In genomic region chr10:100837300-100837699, GRCh38 we compare ENCODE assay signal across 21 cellular contexts.
DNase-seq lines count a peak whose midpoint lies in the region; ATAC-seq, FAIRE-seq and TF ChIP-seq lines count a peak whose summit lies in the region.
"Had no signal": no experiment of that assay in that cellular context is flagged by ENCODE, and none has a peak within 500 bp of the region (broad histone marks: within the 10 kb centered on the region; RNA-seq: fewer than 3 reads in every experiment).

No MANE protein-coding gene starts in this region.

- H3K36me3 ChIP-seq in HEK293 (ENCODE audit: control insufficient read depth in 2 of 2, insufficient read depth in 1 of 2, low read length in 2 of 2): no peaks in the 10 kb centered on the region
- no peaks in the 10 kb centered on the region for H3K36me3 ChIP-seq in K562 (ENCODE audit: control insufficient read depth, insufficient read depth, low read length)
- no peaks in the 10 kb centered on the region for H3K36me3 ChIP-seq in HepG2 (replicated peaks in 1 of 2; ENCODE audit: control insufficient read depth in 1 of 2, insufficient read depth in 2 of 2, low read length in 2 of 2)
- H3K36me3 ChIP-seq in small intestine (ENCODE audit: control insufficient read depth in 2 of 2, insufficient read depth in 2 of 2, low read length in 2 of 2): no peaks in the 10 kb centered on the region

- no peak for TF ChIP-seq CTCF in HEK293 (tag by site-specific recombination; IDR thresholded peaks at IDR 0.05)
- TF ChIP-seq CTCF in K562 (IDR thresholded peaks at IDR 0.05 in 2 of 3, conservative IDR thresholded peaks at IDR 0.05 in 1 of 3; ENCODE audit: insufficient read depth in 2 of 3, low read depth in 1 of 3, low read length in 3 of 3): no peak
- TF ChIP-seq CTCF in HepG2 (CRISPR knock-in tag; IDR thresholded peaks at IDR 0.05): no peak

- H3K27me3 ChIP-seq in K562 (ENCODE audit: control insufficient read depth in 2 of 2, insufficient read depth in 2 of 2, low read length in 2 of 2) (peaks cover 0 to 6% of the 10 kb centered on the region in 2 experiments; a peak in 2 of 5 replicates), HepG2 (ENCODE audit: control insufficient read depth in 1 of 2, insufficient read depth in 2 of 2, low read length in 2 of 2) (peaks cover 4 to 5% of the 10 kb centered on the region in 2 experiments; a peak in 3 of 5 replicates), small intestine (ENCODE audit: control insufficient read depth in 2 of 2, insufficient read depth in 2 of 2, low read length in 2 of 2) (peaks cover 0 to 20% of the 10 kb centered on the region in 2 donors)

- H3K4me2 ChIP-seq in K562 (ENCODE audit: insufficient read depth, low read length): no peak overlapping the region
- H3K4me2 ChIP-seq in HepG2 (ENCODE audit: low read depth, low read length): no peak overlapping the region

- TF ChIP-seq EP300 in K562 (IDR thresholded peaks at IDR 0.05; ENCODE audit: low read length) (no peak), HepG2 (IDR thresholded peaks at IDR 0.05; ENCODE audit: low read depth in 2 of 2, low read length in 2 of 2) (no peak), HepG2 (CRISPR knock-in tag; IDR thresholded peaks at IDR 0.05; ENCODE audit: borderline replicate concordance) (no peak)

- H3K9ac ChIP-seq in K562 (ENCODE audit: insufficient read depth in 1 of 2, low read depth in 2 of 2, low read length in 2 of 2) (no peak overlapping the region), HepG2 (ENCODE audit: insufficient read depth, low read depth, low read length) (no peak overlapping the region)
- H3K9ac ChIP-seq: GM23248 had no signal

- no peak for TF ChIP-seq RAD21 in K562 (CRISPR knock-in tag; conservative IDR thresholded peaks at IDR 0.05 in 1 of 2, IDR thresholded peaks at IDR 0.05 in 1 of 2)
- TF ChIP-seq RAD21 in HepG2 (CRISPR knock-in tag; IDR thresholded peaks at IDR 0.05): no peak

- FAIRE-seq in K562 (lab: Jason Lieb, UNC) (no peak), HepG2 (lab: Jason Lieb, UNC) (peak; percentile 23), small intestine (lab: Jason Lieb, UNC) (no peak)
- FAIRE-seq: GM12878, GM19239, H1 had no signal

- no peak for TF ChIP-seq POLR2A in K562 (conservative IDR thresholded peaks at IDR 0.05)
- TF ChIP-seq POLR2A in HepG2 (IDR thresholded peaks at IDR 0.05; ENCODE audit: insufficient read depth in 1 of 2, low read depth in 2 of 2, low read length in 2 of 2): no peak

- CTCF ChIA-PET in HEK293 (lab: Yijun Ruan, JAX): interaction anchor here (0.5 kb wide), 1 partner anchor 276 kb away, joined by 4 read pairs; no protein-coding TSS in a partner anchor
- CTCF ChIA-PET in K562 (lab: Yijun Ruan, JAX; ENCODE audit: low intra/inter-chr PET ratio): no interaction called here
- CTCF ChIA-PET in HepG2 (lab: Yijun Ruan, JAX; ENCODE audit: low intra/inter-chr PET ratio, low total read pairs): no interaction called here

- no peaks in the 10 kb centered on the region for H4K20me1 ChIP-seq in K562 (replicated peaks; ENCODE audit: control insufficient read depth, insufficient read depth, low read length)
- no peaks in the 10 kb centered on the region for H4K20me1 ChIP-seq in HepG2 (ENCODE audit: insufficient read depth, low read length)

- in situ Hi-C loops in K562 (cut with MboI): no loop called here
- in situ Hi-C loops in HepG2 (cut with HindIII; ENCODE audit: extremely low pct_ligation_motif_present, low pct_unique_long_range_greater_than_20kb): no loop called here

- ATAC-seq in K562 (no peak), HepG2 (peak; percentile 80), HG03196 (IDR thresholded peaks at IDR 0.05; ENCODE audit: unreplicated experiment) (no peak)
- ATAC-seq: GM12878 had no signal

- DNase-seq in K562 (ENCODE audit: extremely low read depth in 1 of 4, low spot score in 3 of 4) (no peak), HepG2 (ENCODE audit: low spot score) (peak; percentile 23), small intestine (peak; percentile 64), DMS 273 treated with DMSO at 0.1 percent for 48 hours (lab: John Stamatoyannopoulos, UW) (no peak)
- DNase-seq in stimulated activated CD4-positive, alpha-beta T cell treated with anti-CD3 and anti-CD28 coated beads, Interleukin-4, amount 100 ng/mL, for 4 hours: no peak
- DNase-seq: 8988T; C1 segment of cervical spinal cord; Calu3; CD4-positive, alpha-beta memory T cell; COR-L47; DMS79; EL; GDM1; GM23248; H9; HFFc6 had no signal

- intact Hi-C loops in K562 (cut with micrococcal nuclease): no loop called here
- intact Hi-C loops in HepG2 (cut with micrococcal nuclease; ENCODE audit: unreplicated experiment): no loop called here

- BruUV-seq in K562 (replicated peaks; lab: Mats Ljungman, UMichigan): no TSS peak
- no TSS peak for BruUV-seq in HepG2 (replicated peaks; lab: Mats Ljungman, UMichigan)

- H3K9me1 ChIP-seq in K562 (ENCODE audit: control insufficient read depth, insufficient read depth, low read length): no peaks in the 10 kb centered on the region

- POLR2A ChIA-PET in HEK293 (lab: Yijun Ruan, JAX): no interaction called here
- POLR2A ChIA-PET in K562 (lab: Yijun Ruan, JAX): no interaction called here
- POLR2A ChIA-PET in HepG2 (lab: Yijun Ruan, JAX): no interaction called here

- H3K9me3 ChIP-seq in HEK293 (ENCODE audit: control insufficient read depth, insufficient read depth, low read depth, low read length): no peaks in the 10 kb centered on the region
- H3K9me3 ChIP-seq in K562 (replicated peaks; ENCODE audit: control insufficient read depth, insufficient read depth, low read depth, low read length): no peaks in the 10 kb centered on the region
- no peaks in the 10 kb centered on the region for H3K9me3 ChIP-seq in HepG2 (ENCODE audit: low read length)
- H3K9me3 ChIP-seq in small intestine (ENCODE audit: control insufficient read depth, low read depth): no peaks in the 10 kb centered on the region

- H3K4me1 ChIP-seq in HEK293 (ENCODE audit: control insufficient read depth, insufficient read depth, low read length): no peaks in the 10 kb centered on the region
- no peaks in the 10 kb centered on the region for H3K4me1 ChIP-seq in K562 (replicated peaks in 1 of 2; ENCODE audit: control insufficient read depth in 2 of 2, insufficient read depth in 2 of 2, low read length in 2 of 2)
- H3K4me1 ChIP-seq in HepG2 (ENCODE audit: insufficient read depth, low read length): peaks cover 9% of the 10 kb centered on the region
- H3K4me1 ChIP-seq in small intestine (ENCODE audit: control insufficient read depth in 2 of 2, insufficient read depth in 1 of 2, low read depth in 1 of 2, low read length in 1 of 2): no peaks in the 10 kb centered on the region

- H3K27ac ChIP-seq in HEK293 (ENCODE audit: extremely low read depth, low read depth, low read length): no peak overlapping the region
- no peak overlapping the region for H3K27ac ChIP-seq in K562 (ENCODE audit: extremely low read depth, low read depth, low read length)
- H3K27ac ChIP-seq in HepG2 (ENCODE audit: extremely low read length, insufficient read depth, low read length): no peak overlapping the region
- no peak overlapping the region for H3K27ac ChIP-seq in small intestine (ENCODE audit: low read depth in 1 of 2, low read length in 1 of 2)
- H3K27ac ChIP-seq: GM23248 had no signal

- H2AFZ ChIP-seq in K562 (ENCODE audit: low read depth, low read length) (no peak overlapping the region), HepG2 (ENCODE audit: low read length) (no peak overlapping the region)
- H2AFZ ChIP-seq: GM23248 had no signal

- H3K79me2 ChIP-seq in K562 (ENCODE audit: control insufficient read depth, insufficient read depth, low read length) (no peaks in the 10 kb centered on the region), HepG2 (ENCODE audit: insufficient read depth, low read length) (no peaks in the 10 kb centered on the region)

- WGBS in K562 (ENCODE audit: insufficient coverage, low coverage, missing lambda C conversion rate): 0% methylated on average over 3 of the region's 3 CpGs
- WGBS in HepG2 (ENCODE audit: low lambda C conversion rate): 0% methylated on average over 3 of the region's 3 CpGs
- WGBS in small intestine, 3 donors: 23 to 41% (median 32%) methylated on average over 3 of the region's 3 CpGs

- H3K4me3 ChIP-seq in HEK293 (ENCODE audit: low read depth, low read length) (no peak overlapping the region), K562 (no peak overlapping the region), HepG2 (replicated peaks in 1 of 3; ENCODE audit: insufficient read depth in 1 of 3, low read depth in 2 of 3, low read length in 3 of 3) (no peak overlapping the region), small intestine (ENCODE audit: low read depth in 1 of 2, low read length in 2 of 2) (no peak overlapping the region)
- H3K4me3 ChIP-seq: GM12878, GM23248 had no signal

TF ChIP-seq in HEK293, 187 proteins besides CTCF, POLR2A, EP300 and RAD21:
- no peak for TF ChIP-seq ZBTB7A (tag by site-specific recombination; IDR thresholded peaks at IDR 0.05; ENCODE audit: low read depth)
- 0 out of 2 replicates have a peak, but pooled peaks have one; percentile 21 for TF ChIP-seq ZNF580 (tag by site-specific recombination; IDR thresholded peaks at IDR 0.05)

TF ChIP-seq in K562, 482 proteins besides CTCF, POLR2A, EP300 and RAD21 (continues in another document):
- TF ChIP-seq ZNF436 (CRISPR knock-in tag; IDR thresholded peaks at IDR 0.05) (0 out of 2 replicates have a peak, but pooled peaks have one; percentile 28), TEAD2 (tag; IDR thresholded peaks at IDR 0.05) (no peak)

TF ChIP-seq in HepG2, 621 proteins besides CTCF, POLR2A, EP300 and RAD21 (continues in another document):
- TF ChIP-seq CHD4 (IDR thresholded peaks at IDR 0.05; ENCODE audit: borderline replicate concordance, low read length) (no peak), HNF4A (CRISPR knock-in tag; IDR thresholded peaks at IDR 0.05) (peak; percentile 80), ZBTB14 (CRISPR knock-in tag; IDR thresholded peaks at IDR 0.05) (no peak), ZFP36 (IDR thresholded peaks at IDR 0.05; ENCODE audit: borderline replicate concordance, low read depth, low read length, partially characterized antibody) (peak; percentile 94), SETDB1 (CRISPR knock-in tag; IDR thresholded peaks at IDR 0.05; ENCODE audit: borderline replicate concordance) (no peak)

Comparison
In these comparisons a context has a peak if more than half of its experiments do, and no peak if none do; other contexts are left out.
1. DNase-seq: peak in HepG2 (single experiment) and small intestine (single experiment); none in K562 (0 of 4), DMS 273 treated with DMSO at 0.1 percent for 48 hours (single experiment) and stimulated activated CD4-positive, alpha-beta T cell treated with anti-CD3 and anti-CD28 coated beads, Interleukin-4, amount 100 ng/mL, for 4 hours (0 of 2).